In the genomic region with DNA sequence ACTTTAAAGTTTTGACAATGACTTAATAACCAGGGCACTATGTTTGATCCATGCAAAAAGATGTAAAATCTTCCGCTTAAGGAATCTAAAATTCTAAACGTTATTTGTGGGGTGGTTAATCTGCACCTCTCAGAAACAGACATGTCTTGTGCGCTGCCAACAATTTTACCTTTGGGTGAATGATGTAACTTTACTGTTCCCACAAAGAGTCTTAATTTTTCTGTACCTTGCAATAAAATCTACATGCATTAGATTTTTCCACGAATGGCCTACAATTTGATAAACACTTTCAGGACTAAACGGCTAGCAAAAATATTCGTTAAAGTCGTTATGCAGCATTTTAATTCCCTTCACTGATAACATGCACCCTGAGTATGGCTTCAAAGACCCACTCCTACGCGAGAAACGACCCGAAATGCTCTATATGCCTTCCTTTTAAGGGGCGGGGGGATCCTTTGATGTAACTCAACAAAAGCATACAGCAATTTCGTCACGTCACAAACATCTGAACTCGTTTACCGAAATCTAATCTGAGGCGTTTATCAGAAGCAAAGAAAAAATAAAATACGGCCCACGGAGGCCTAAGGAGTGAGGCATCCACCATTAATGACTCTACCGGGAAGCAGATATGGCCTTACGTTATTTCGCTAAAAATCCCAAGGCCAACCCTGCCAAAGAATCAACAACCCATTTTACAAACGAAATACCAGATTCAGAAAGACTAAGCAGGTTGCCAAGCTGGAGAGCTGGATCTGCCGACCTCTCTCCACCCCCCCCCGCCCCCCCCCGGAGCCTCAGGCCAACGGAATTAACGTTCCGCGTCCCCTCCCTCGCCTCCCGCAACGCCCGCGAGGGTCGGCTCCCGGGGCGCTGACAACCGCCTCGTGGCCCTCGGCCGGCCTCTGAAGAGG, we compare ENCODE assay signal across 1 cellular context.
TF ChIP-seq lines count a peak whose summit lies in the region.

No MANE protein-coding gene starts in this region.

TF ChIP-seq in A549, 52 proteins besides CTCF, POLR2A, EP300 and RAD21 (continued from another document):
- TF ChIP-seq PHF8 (IDR thresholded peaks at IDR 0.05; ENCODE audit: borderline replicate concordance, low read depth) (0 out of 2 replicates have a peak, but pooled peaks have one; percentile 50), TFCP2L1 (CRISPR knock-in tag; IDR thresholded peaks at IDR 0.05) (no peak), NPAS2 (CRISPR knock-in tag; IDR thresholded peaks at IDR 0.05; ENCODE audit: borderline replicate concordance) (no peak), HDAC2 (IDR thresholded peaks at IDR 0.05) (0 out of 2 replicates have a peak, but pooled peaks have one; percentile 5), EHMT2 (IDR thresholded peaks at IDR 0.05; ENCODE audit: low read depth) (no peak), MAFK (IDR thresholded peaks at IDR 0.05; ENCODE audit: partially characterized antibody) (no peak), ZSCAN20 (CRISPR knock-in tag; IDR thresholded peaks at IDR 0.05) (no peak)
- TF ChIP-seq, protein P1, sequence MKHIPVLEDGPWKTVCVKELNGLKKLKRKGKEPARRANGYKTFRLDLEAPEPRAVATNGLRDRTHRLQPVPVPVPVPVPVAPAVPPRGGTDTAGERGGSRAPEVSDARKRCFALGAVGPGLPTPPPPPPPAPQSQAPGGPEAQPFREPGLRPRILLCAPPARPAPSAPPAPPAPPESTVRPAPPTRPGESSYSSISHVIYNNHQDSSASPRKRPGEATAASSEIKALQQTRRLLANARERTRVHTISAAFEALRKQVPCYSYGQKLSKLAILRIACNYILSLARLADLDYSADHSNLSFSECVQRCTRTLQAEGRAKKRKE (CRISPR knock-in tag; IDR thresholded peaks at IDR 0.05; ENCODE audit: low read depth): no peak
- TF ChIP-seq, protein P2, sequence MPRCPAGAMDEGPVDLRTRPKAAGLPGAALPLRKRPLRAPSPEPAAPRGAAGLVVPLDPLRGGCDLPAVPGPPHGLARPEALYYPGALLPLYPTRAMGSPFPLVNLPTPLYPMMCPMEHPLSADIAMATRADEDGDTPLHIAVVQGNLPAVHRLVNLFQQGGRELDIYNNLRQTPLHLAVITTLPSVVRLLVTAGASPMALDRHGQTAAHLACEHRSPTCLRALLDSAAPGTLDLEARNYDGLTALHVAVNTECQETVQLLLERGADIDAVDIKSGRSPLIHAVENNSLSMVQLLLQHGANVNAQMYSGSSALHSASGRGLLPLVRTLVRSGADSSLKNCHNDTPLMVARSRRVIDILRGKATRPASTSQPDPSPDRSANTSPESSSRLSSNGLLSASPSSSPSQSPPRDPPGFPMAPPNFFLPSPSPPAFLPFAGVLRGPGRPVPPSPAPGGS (IDR thresholded peaks at IDR 0.05): no peak
- TF ChIP-seq, protein P3, sequence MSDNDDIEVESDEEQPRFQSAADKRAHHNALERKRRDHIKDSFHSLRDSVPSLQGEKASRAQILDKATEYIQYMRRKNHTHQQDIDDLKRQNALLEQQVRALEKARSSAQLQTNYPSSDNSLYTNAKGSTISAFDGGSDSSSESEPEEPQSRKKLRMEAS (IDR thresholded peaks at IDR 0.05): no peak
